Comparison of ENCODE assay signal across 13 cellular contexts in the genomic region with DNA sequence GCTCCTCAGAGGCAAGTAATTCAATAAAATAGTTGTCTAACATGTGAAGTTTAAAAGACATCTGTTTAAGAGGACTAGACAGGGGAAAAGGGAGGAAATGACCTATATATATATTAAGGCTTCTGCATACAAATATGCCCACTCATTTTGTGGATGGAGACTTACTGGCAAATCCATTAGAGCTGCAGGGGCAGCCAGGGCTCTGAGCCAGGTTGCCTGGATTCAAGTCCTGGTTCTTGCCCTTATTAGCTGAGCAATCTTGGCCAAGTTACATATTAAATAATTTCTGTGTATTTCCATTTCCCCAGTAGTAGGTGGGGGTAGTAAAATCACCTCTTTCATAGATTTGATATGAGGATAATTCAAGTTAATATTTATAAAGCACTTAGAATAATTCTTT.
A peak's percentile ranks its signal among the peaks of the same experiment; 100 is the strongest.
DNase-seq lines count a peak whose midpoint lies in the region.
"Had no signal": no experiment of that assay in that cellular context is flagged by ENCODE, and none has a peak within 500 bp of the region (broad histone marks: within the 10 kb centered on the region; RNA-seq: fewer than 3 reads in every experiment).

No MANE protein-coding gene starts in this region.

- no peak overlapping the region for H3K4me3 ChIP-seq in MG63

- no peaks in the 10 kb centered on the region for H3K27me3 ChIP-seq in MG63

- H3K9me3 ChIP-seq in MG63, result no peaks in the 10 kb centered on the region
- H3K9me3 ChIP-seq: Caco-2 had no signal

- DNase-seq in Ammon's horn (ENCODE audit: low spot score), result peak; percentile 24
- DNase-seq in MG63, result peak; percentile 87
- peak; percentile 33 for DNase-seq in globus pallidus (ENCODE audit: low spot score)
- DNase-seq in pons (ENCODE audit: low spot score), result peak; percentile 5
- no peak for DNase-seq in NCI-H146 (lab: John Stamatoyannopoulos, UW)
- no peak for DNase-seq in activated gamma-delta T cell treated with Interleukin-2 at 50 U/mL for 16 hours
- no peak for DNase-seq in COR-L47 (lab: John Stamatoyannopoulos, UW)
- DNase-seq: Caco-2; CD8-positive, alpha-beta T cell; DND-41; GF-D8; HCEC 1CT; HFFc6 had no signal

- H3K36me3 ChIP-seq in MG63, result no peaks in the 10 kb centered on the region

Comparison
In these comparisons a context has a peak if more than half of its experiments do, and no peak if none do; other contexts are left out.
1. DNase-seq: peak in Ammon's horn (single experiment), MG63 (single experiment), globus pallidus (single experiment) and pons (single experiment); none in NCI-H146 (single experiment), activated gamma-delta T cell treated with Interleukin-2 at 50 U/mL for 16 hours (single experiment) and COR-L47 (single experiment).